Comparison of ENCODE assay signal across 7 cellular contexts in the genomic region with DNA sequence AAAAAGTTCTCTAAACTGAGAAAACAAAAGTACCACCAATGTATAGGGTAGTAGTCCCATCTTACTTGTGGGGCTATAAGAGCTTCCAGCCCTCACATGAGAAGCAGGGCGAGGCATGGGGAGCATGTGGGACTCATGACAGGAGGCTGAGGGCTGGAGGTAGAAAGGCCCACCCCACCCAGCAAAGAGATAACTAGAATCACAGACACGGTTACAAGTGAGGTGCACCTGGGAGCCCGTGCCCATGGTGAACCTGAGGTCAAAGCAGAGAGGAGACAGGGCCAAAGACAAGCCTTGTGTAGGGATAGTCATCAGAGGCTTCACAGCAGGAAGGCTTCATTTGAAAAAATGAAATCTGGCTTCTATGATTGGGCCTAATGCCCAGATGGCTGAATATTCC. TPM values are rescaled to one million over a fixed set of nuclear protein-coding genes. Genes with fewer than 3 reads are reported as not detected.
"Had no signal": no experiment of that assay in that cellular context is flagged by ENCODE, and none has a peak within 500 bp of the region (broad histone marks: within the 10 kb centered on the region; RNA-seq: fewer than 3 reads in every experiment).

No MANE protein-coding gene starts in this region.

- DNase-seq: GDM1, GF-D8 had no signal

- H3K4me3 ChIP-seq: GM12878 had no signal

- ATAC-seq: GM12878 had no signal

- FAIRE-seq: GM12878, GM12891, GM12892, GM19239 had no signal

RNA-seq across cellular contexts. Expression of a gene that starts 55.4 kb away (rescaled TPM):
- total RNA-seq: G401, GM12878 had no signal
- polyA plus RNA-seq: GM12878 had no signal
